ENCODE assay signal across 2 cellular contexts in the genomic region with DNA sequence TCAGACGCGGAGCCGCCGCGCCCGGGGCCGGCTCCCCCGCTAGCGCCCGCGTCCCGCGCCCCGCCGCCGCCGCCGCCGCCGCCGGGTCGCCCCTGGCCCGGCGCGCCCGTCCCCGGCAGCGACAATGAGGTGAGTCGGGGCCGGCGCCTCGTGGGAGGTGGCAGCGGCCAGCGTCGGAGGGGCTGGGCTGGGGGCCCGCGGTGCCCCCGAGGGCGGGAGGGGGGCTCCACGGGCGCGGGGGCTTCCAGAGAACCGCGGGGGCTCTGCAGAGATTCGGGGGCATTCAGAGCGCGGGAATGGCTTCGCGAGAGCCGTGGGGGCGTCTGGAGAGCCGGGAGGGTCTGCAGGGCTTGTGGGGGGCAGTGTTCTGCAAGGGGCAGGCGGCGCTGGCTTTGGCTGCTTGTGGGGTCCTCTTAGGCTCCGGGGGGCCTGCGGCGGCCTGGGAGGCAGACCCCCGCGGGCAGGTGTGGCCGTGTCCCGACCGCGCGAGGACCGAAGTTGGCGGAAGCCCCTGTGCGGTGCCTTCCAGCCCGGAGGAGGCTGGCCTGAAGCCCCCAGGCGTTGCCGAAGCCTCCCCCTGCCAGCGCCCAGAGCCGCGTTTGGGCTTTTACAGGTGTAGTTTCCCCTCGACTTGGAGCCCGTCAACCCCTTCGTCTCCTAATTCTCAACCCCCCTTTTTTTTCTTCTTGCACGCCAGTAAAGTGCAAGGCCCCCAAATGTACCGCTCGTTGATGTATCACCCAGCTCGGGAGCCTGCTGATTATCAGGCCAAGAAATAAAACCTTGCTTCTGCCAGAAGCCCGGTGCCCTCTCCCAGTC.
TF ChIP-seq lines count a peak whose summit lies in the region.

No MANE protein-coding gene starts in this region.

TF ChIP-seq in K562, 482 proteins besides CTCF, POLR2A, EP300 and RAD21 (continued from another document):
- TF ChIP-seq, protein P1, sequence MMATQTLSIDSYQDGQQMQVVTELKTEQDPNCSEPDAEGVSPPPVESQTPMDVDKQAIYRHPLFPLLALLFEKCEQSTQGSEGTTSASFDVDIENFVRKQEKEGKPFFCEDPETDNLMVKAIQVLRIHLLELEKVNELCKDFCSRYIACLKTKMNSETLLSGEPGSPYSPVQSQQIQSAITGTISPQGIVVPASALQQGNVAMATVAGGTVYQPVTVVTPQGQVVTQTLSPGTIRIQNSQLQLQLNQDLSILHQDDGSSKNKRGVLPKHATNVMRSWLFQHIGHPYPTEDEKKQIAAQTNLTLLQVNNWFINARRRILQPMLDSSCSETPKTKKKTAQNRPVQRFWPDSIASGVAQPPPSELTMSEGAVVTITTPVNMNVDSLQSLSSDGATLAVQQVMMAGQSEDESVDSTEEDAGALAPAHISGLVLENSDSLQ (IDR thresholded peaks at IDR 0.05): no peak
- TF ChIP-seq ZNF75A (CRISPR knock-in tag; IDR thresholded peaks at IDR 0.05): no peak
- TF ChIP-seq TAF1 (IDR thresholded peaks at IDR 0.05; ENCODE audit: control insufficient read depth, extremely low read depth, insufficient read depth, low read length, severe bottlenecking): peak; percentile 5
- TF ChIP-seq ASH1L (IDR thresholded peaks at IDR 0.05; ENCODE audit: borderline replicate concordance, low read depth, partially characterized antibody): no peak
- TF ChIP-seq, protein P2, sequence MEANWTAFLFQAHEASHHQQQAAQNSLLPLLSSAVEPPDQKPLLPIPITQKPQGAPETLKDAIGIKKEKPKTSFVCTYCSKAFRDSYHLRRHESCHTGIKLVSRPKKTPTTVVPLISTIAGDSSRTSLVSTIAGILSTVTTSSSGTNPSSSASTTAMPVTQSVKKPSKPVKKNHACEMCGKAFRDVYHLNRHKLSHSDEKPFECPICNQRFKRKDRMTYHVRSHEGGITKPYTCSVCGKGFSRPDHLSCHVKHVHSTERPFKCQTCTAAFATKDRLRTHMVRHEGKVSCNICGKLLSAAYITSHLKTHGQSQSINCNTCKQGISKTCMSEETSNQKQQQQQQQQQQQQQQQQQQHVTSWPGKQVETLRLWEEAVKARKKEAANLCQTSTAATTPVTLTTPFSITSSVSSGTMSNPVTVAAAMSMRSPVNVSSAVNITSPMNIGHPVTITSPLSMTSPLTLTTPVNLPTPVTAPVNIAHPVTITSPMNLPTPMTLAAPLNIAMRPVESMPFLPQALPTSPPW (CRISPR knock-in tag; IDR thresholded peaks at IDR 0.05): peak; percentile 15; the same call in 1 of the 2 replicates
- TF ChIP-seq DNMT1 (IDR thresholded peaks at IDR 0.05): no peak
- no peak for TF ChIP-seq SRSF7 (optimal IDR thresholded peaks at IDR 0.05; ENCODE audit: low read depth, low read length)
- TF ChIP-seq TGIF2 (CRISPR knock-in tag; IDR thresholded peaks at IDR 0.05): no peak
- TF ChIP-seq ZBTB7A (IDR thresholded peaks at IDR 0.05; ENCODE audit: borderline replicate concordance, control insufficient read depth, low read depth, low read length): peak; percentile 68; the same call in 1 of the 2 replicates
- TF ChIP-seq ZNF224 (CRISPR knock-in tag; IDR thresholded peaks at IDR 0.05): no peak
- TF ChIP-seq KDM2B (CRISPR knock-in tag; IDR thresholded peaks at IDR 0.05): no peak
- TF ChIP-seq ARNT (IDR thresholded peaks at IDR 0.05): no peak
- 0 out of 2 replicates have a peak, but pooled peaks have one; percentile 17 for TF ChIP-seq PHF8 (IDR thresholded peaks at IDR 0.05; ENCODE audit: borderline replicate concordance, low read length)
- TF ChIP-seq ZFP36 (IDR thresholded peaks at IDR 0.05; ENCODE audit: low read depth, low read length, partially characterized antibody): no peak
- TF ChIP-seq TAF7 (tag; IDR thresholded peaks at IDR 0.05): no peak
- TF ChIP-seq TOE1 (IDR thresholded peaks at IDR 0.05; ENCODE audit: borderline replicate concordance): no peak
- TF ChIP-seq TOE1 (CRISPR knock-in tag; IDR thresholded peaks at IDR 0.05; ENCODE audit: borderline replicate concordance, low read depth): no peak
- no peak for TF ChIP-seq KAT2B (IDR thresholded peaks at IDR 0.05; ENCODE audit: low read depth, low read length)
- peak; percentile 11 for TF ChIP-seq CCNT2 (IDR thresholded peaks at IDR 0.05; ENCODE audit: borderline replicate concordance, extremely low read depth, insufficient read length, low read depth, low read length)
- TF ChIP-seq, protein P3, sequence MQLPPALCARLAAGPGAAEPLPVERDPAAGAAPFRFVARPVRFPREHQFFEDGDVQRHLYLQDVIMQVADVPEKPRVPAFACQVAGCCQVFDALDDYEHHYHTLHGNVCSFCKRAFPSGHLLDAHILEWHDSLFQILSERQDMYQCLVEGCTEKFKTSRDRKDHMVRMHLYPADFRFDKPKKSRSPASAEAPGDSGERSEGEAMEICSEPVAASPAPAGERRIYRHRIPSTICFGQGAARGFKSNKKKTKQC (CRISPR knock-in tag; IDR thresholded peaks at IDR 0.05): no peak
- peak; percentile 57 for TF ChIP-seq RBFOX2 (IDR thresholded peaks at IDR 0.05; ENCODE audit: low read depth, low read length)
- TF ChIP-seq, protein P4, sequence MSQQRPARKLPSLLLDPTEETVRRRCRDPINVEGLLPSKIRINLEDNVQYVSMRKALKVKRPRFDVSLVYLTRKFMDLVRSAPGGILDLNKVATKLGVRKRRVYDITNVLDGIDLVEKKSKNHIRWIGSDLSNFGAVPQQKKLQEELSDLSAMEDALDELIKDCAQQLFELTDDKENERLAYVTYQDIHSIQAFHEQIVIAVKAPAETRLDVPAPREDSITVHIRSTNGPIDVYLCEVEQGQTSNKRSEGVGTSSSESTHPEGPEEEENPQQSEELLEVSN (IDR thresholded peaks at IDR 0.05; ENCODE audit: borderline replicate concordance in 1 of 2, extremely low read depth in 1 of 2, insufficient read depth in 1 of 2, insufficient read length in 1 of 2, low read depth in 1 of 2, low read length in 1 of 2, poor library complexity in 1 of 2, severe bottlenecking in 1 of 2): peak in 1 of 2 experiments; percentile 56
- peak; percentile 46 for TF ChIP-seq ZFX (CRISPR knock-in tag; IDR thresholded peaks at IDR 0.05)
- TF ChIP-seq, protein P5, sequence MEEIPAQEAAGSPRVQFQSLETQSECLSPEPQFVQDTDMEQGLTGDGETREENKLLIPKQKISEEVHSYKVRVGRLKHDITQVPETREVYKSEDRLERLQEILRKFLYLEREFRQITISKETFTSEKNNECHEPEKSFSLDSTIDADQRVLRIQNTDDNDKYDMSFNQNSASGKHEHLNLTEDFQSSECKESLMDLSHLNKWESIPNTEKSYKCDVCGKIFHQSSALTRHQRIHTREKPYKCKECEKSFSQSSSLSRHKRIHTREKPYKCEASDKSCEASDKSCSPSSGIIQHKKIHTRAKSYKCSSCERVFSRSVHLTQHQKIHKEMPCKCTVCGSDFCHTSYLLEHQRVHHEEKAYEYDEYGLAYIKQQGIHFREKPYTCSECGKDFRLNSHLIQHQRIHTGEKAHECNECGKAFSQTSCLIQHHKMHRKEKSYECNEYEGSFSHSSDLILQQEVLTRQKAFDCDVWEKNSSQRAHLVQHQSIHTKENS (CRISPR knock-in tag; IDR thresholded peaks at IDR 0.05): no peak
- no peak for TF ChIP-seq THRAP3 (IDR thresholded peaks at IDR 0.05; ENCODE audit: borderline replicate concordance)

TF ChIP-seq in HepG2, 621 proteins besides CTCF, POLR2A, EP300 and RAD21 (continued from another document and continues in another):
- TF ChIP-seq, protein P6, sequence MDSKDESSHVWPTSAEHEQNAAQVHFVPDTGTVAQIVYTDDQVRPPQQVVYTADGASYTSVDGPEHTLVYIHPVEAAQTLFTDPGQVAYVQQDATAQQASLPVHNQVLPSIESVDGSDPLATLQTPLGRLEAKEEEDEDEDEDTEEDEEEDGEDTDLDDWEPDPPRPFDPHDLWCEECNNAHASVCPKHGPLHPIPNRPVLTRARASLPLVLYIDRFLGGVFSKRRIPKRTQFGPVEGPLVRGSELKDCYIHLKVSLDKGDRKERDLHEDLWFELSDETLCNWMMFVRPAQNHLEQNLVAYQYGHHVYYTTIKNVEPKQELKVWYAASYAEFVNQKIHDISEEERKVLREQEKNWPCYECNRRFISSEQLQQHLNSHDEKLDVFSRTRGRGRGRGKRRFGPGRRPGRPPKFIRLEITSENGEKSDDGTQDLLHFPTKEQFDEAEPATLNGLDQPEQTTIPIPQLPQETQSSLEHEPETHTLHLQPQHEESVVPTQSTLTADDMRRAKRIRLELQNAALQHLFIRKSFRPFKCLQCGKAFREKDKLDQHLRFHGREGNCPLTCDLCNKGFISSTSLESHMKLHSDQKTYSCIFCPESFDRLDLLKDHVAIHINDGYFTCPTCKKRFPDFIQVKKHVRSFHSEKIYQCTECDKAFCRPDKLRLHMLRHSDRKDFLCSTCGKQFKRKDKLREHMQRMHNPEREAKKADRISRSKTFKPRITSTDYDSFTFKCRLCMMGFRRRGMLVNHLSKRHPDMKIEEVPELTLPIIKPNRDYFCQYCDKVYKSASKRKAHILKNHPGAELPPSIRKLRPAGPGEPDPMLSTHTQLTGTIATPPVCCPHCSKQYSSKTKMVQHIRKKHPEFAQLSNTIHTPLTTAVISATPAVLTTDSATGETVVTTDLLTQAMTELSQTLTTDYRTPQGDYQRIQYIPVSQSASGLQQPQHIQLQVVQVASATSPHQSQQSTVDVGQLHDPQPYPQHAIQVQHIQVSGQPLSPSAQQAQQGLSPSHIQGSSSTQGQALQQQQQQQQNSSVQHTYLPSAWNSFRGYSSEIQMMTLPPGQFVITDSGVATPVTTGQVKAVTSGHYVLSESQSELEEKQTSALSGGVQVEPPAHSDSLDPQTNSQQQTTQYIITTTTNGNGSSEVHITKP (CRISPR knock-in tag; IDR thresholded peaks at IDR 0.05; ENCODE audit: low read depth): no peak
- TF ChIP-seq IRX3 (CRISPR knock-in tag; IDR thresholded peaks at IDR 0.05; ENCODE audit: borderline replicate concordance, low read depth): no peak
- TF ChIP-seq KAT7 (CRISPR knock-in tag; IDR thresholded peaks at IDR 0.05; ENCODE audit: borderline replicate concordance): 0 out of 2 replicates have a peak, but pooled peaks have one; percentile 66
- TF ChIP-seq ZNF354B (CRISPR knock-in tag; IDR thresholded peaks at IDR 0.05): no peak
- no peak for TF ChIP-seq DNMT3B (CRISPR knock-in tag; conservative IDR thresholded peaks at IDR 0.05)
- TF ChIP-seq TBX2 (CRISPR knock-in tag; IDR thresholded peaks at IDR 0.05; ENCODE audit: borderline replicate concordance): no peak
- TF ChIP-seq RFXAP (CRISPR knock-in tag; IDR thresholded peaks at IDR 0.05; ENCODE audit: borderline replicate concordance): no peak
- TF ChIP-seq ZNF263 (CRISPR knock-in tag; IDR thresholded peaks at IDR 0.05): no peak
- peak; percentile 46; the same call in 1 of the 2 replicates for TF ChIP-seq GABPB1 (CRISPR knock-in tag; IDR thresholded peaks at IDR 0.05)
- no peak for TF ChIP-seq ZNF780A (CRISPR knock-in tag; IDR thresholded peaks at IDR 0.05)
- TF ChIP-seq ZNF431 (CRISPR knock-in tag; IDR thresholded peaks at IDR 0.05; ENCODE audit: borderline replicate concordance, low read depth): no peak
- no peak for TF ChIP-seq ZNF550 (CRISPR knock-in tag; IDR thresholded peaks at IDR 0.05; ENCODE audit: borderline replicate concordance)
- no peak for TF ChIP-seq FOXP1 (IDR thresholded peaks at IDR 0.05)
- no peak for TF ChIP-seq FOXP1 (CRISPR knock-in tag; IDR thresholded peaks at IDR 0.05)
- TF ChIP-seq, protein P7, sequence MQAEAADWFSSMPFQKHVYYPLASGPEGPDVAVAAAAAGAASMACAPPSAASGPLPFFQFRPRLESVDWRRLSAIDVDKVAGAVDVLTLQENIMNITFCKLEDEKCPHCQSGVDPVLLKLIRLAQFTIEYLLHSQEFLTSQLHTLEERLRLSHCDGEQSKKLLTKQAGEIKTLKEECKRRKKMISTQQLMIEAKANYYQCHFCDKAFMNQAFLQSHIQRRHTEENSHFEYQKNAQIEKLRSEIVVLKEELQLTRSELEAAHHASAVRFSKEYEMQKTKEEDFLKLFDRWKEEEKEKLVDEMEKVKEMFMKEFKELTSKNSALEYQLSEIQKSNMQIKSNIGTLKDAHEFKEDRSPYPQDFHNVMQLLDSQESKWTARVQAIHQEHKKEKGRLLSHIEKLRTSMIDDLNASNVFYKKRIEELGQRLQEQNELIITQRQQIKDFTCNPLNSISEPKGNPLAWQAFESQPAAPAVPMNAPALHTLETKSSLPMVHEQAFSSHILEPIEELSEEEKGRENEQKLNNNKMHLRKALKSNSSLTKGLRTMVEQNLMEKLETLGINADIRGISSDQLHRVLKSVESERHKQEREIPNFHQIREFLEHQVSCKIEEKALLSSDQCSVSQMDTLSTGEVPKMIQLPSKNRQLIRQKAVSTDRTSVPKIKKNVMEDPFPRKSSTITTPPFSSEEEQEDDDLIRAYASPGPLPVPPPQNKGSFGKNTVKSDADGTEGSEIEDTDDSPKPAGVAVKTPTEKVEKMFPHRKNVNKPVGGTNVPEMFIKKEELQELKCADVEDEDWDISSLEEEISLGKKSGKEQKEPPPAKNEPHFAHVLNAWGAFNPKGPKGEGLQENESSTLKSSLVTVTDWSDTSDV (CRISPR knock-in tag; IDR thresholded peaks at IDR 0.05): no peak
- TF ChIP-seq ZBTB7B (CRISPR knock-in tag; IDR thresholded peaks at IDR 0.05): peak; percentile 84
- TF ChIP-seq, protein P8, sequence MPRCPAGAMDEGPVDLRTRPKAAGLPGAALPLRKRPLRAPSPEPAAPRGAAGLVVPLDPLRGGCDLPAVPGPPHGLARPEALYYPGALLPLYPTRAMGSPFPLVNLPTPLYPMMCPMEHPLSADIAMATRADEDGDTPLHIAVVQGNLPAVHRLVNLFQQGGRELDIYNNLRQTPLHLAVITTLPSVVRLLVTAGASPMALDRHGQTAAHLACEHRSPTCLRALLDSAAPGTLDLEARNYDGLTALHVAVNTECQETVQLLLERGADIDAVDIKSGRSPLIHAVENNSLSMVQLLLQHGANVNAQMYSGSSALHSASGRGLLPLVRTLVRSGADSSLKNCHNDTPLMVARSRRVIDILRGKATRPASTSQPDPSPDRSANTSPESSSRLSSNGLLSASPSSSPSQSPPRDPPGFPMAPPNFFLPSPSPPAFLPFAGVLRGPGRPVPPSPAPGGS (CRISPR knock-in tag; IDR thresholded peaks at IDR 0.05): no peak
- TF ChIP-seq, protein P9, sequence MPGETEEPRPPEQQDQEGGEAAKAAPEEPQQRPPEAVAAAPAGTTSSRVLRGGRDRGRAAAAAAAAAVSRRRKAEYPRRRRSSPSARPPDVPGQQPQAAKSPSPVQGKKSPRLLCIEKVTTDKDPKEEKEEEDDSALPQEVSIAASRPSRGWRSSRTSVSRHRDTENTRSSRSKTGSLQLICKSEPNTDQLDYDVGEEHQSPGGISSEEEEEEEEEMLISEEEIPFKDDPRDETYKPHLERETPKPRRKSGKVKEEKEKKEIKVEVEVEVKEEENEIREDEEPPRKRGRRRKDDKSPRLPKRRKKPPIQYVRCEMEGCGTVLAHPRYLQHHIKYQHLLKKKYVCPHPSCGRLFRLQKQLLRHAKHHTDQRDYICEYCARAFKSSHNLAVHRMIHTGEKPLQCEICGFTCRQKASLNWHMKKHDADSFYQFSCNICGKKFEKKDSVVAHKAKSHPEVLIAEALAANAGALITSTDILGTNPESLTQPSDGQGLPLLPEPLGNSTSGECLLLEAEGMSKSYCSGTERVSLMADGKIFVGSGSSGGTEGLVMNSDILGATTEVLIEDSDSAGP (CRISPR knock-in tag; IDR thresholded peaks at IDR 0.05; ENCODE audit: borderline replicate concordance): peak; percentile 29; the same call in 1 of the 2 replicates
- TF ChIP-seq FOXK2 (IDR thresholded peaks at IDR 0.05): no peak
- no peak for TF ChIP-seq ZNF17 (CRISPR knock-in tag; IDR thresholded peaks at IDR 0.05)
- peak; percentile 55; the same call in 1 of the 2 replicates for TF ChIP-seq KDM2A (CRISPR knock-in tag; IDR thresholded peaks at IDR 0.05; ENCODE audit: borderline replicate concordance, low read depth)
- TF ChIP-seq HNRNPLL (IDR thresholded peaks at IDR 0.05; ENCODE audit: low read depth, low read length, poor library complexity, severe bottlenecking): peak; percentile 43
- 0 out of 2 replicates have a peak, but pooled peaks have one; percentile 68 for TF ChIP-seq ARID2 (CRISPR knock-in tag; IDR thresholded peaks at IDR 0.05; ENCODE audit: borderline replicate concordance)
